Comparison of ENCODE assay signal across 1 cellular context in the genomic region with DNA sequence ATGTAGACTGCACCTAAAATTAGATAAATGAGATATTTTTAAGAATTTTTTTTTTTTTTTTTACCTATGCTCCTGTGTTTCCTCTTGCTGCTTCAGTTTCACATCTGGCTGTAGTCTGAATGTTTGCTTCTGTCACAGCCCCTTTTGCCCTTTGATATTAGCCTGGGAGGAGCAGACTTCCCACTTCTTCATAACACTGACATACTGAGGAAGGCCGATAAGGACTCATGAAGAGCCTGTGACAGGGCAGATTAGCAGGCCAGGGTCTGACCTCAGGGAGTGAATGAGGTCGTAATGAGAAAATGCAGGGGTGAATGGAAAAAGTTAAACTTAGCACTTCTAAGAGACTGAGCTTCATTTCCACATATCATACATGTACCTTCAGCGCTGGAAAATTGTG.
TF ChIP-seq lines count a peak whose summit lies in the region.

A gene (minus strand): TSS at position 117 of the 400 bp plus-strand sequence. CDS start 2,757 bp downstream, outside the sequence.

TF ChIP-seq in K562, 482 proteins besides CTCF, POLR2A, EP300 and RAD21 (continues in another document):
- TF ChIP-seq, protein P1, sequence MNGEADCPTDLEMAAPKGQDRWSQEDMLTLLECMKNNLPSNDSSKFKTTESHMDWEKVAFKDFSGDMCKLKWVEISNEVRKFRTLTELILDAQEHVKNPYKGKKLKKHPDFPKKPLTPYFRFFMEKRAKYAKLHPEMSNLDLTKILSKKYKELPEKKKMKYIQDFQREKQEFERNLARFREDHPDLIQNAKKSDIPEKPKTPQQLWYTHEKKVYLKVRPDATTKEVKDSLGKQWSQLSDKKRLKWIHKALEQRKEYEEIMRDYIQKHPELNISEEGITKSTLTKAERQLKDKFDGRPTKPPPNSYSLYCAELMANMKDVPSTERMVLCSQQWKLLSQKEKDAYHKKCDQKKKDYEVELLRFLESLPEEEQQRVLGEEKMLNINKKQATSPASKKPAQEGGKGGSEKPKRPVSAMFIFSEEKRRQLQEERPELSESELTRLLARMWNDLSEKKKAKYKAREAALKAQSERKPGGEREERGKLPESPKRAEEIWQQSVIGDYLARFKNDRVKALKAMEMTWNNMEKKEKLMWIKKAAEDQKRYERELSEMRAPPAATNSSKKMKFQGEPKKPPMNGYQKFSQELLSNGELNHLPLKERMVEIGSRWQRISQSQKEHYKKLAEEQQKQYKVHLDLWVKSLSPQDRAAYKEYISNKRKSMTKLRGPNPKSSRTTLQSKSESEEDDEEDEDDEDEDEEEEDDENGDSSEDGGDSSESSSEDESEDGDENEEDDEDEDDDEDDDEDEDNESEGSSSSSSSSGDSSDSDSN (IDR thresholded peaks at IDR 0.05; ENCODE audit: borderline replicate concordance in 1 of 2, low read depth in 2 of 2, low read length in 2 of 2), result no peak
- TF ChIP-seq NFRKB (IDR thresholded peaks at IDR 0.05; ENCODE audit: low read depth) (no peak; the same call in 1 of the 2 replicates), ZNF146 (CRISPR knock-in tag; IDR thresholded peaks at IDR 0.05; ENCODE audit: unreplicated experiment) (no peak), ZBTB1 (CRISPR knock-in tag; IDR thresholded peaks at IDR 0.05; ENCODE audit: borderline replicate concordance, low read depth) (no peak), DNMT1 (IDR thresholded peaks at IDR 0.05) (no peak), PTTG1 (tag; IDR thresholded peaks at IDR 0.05; ENCODE audit: low read depth) (no peak), GABPB2 (CRISPR knock-in tag; conservative IDR thresholded peaks at IDR 0.05) (no peak), NCOA1 (IDR thresholded peaks at IDR 0.05; ENCODE audit: low read depth) (peak; percentile 95), ZNF785 (CRISPR knock-in tag; IDR thresholded peaks at IDR 0.05) (no peak), NCOA4 (IDR thresholded peaks at IDR 0.05; ENCODE audit: partially characterized antibody) (peak; percentile 34), PTBP1 (IDR thresholded peaks at IDR 0.05; ENCODE audit: low read depth, low read length) (no peak), HNRNPUL1 (IDR thresholded peaks at IDR 0.05; ENCODE audit: low read length) (no peak), SRSF1 (IDR thresholded peaks at IDR 0.05; ENCODE audit: low read depth, low read length) (no peak), ZZZ3 (IDR thresholded peaks at IDR 0.05) (no peak), KDM4B (IDR thresholded peaks at IDR 0.05; ENCODE audit: borderline replicate concordance in 2 of 2, low read depth in 1 of 2) (no peak), HDAC2 (IDR thresholded peaks at IDR 0.05) (0 out of 2 replicates have a peak, but pooled peaks have one; percentile 76), KLF1 (tag; IDR thresholded peaks at IDR 0.05) (no peak), FOXK1 (CRISPR knock-in tag; IDR thresholded peaks at IDR 0.05; ENCODE audit: borderline replicate concordance) (no peak), DPF2 (IDR thresholded peaks at IDR 0.05) (peak; percentile 100), RBM25 (IDR thresholded peaks at IDR 0.05; ENCODE audit: low read depth, low read length, severe bottlenecking) (no peak), RAD51 (IDR thresholded peaks at IDR 0.05; ENCODE audit: borderline replicate concordance, low read depth) (peak; percentile 40; the same call in 1 of the 2 replicates), HNRNPH1 (optimal IDR thresholded peaks at IDR 0.05; ENCODE audit: low read depth, low read length) (no peak), TAF9B (IDR thresholded peaks at IDR 0.05; ENCODE audit: partially characterized antibody) (peak; percentile 43), ZNF24 (IDR thresholded peaks at IDR 0.05) (peak; percentile 83), NCOA6 (IDR thresholded peaks at IDR 0.05) (no peak), RB1 (IDR thresholded peaks at IDR 0.05; ENCODE audit: low read depth) (no peak), STAT5B (CRISPR knock-in tag; IDR thresholded peaks at IDR 0.05) (no peak), ELF1 (tag; IDR thresholded peaks at IDR 0.05) (peak; percentile 45; the same call in 1 of the 2 replicates), SOX6 (IDR thresholded peaks at IDR 0.05) (peak; percentile 96), NFIC (IDR thresholded peaks at IDR 0.05) (peak; percentile 95), ZNF12 (CRISPR knock-in tag; IDR thresholded peaks at IDR 0.05) (no peak), POLR2G (IDR thresholded peaks at IDR 0.05; ENCODE audit: low read depth, low read length) (no peak), SPI1 (IDR thresholded peaks at IDR 0.05; ENCODE audit: borderline replicate concordance, low read depth, low read length) (peak; percentile 94), SP1 (CRISPR knock-in tag; IDR thresholded peaks at IDR 0.05) (no peak), SMAD4 (CRISPR knock-in tag; conservative IDR thresholded peaks at IDR 0.05) (peak; percentile 97), ZNF197 (CRISPR knock-in tag; IDR thresholded peaks at IDR 0.05; ENCODE audit: low read depth) (peak; percentile 93), ATF7 (IDR thresholded peaks at IDR 0.05) (peak; percentile 94), GATAD2A (IDR thresholded peaks at IDR 0.05) (peak; percentile 89), CCAR2 (IDR thresholded peaks at IDR 0.05; ENCODE audit: low read depth, low read length) (no peak), NCOA2 (IDR thresholded peaks at IDR 0.05; ENCODE audit: partially characterized antibody in 2 of 2) (peak; percentile 79 to 82), C11orf30 (IDR thresholded peaks at IDR 0.05; ENCODE audit: low read depth) (peak; percentile 45; the same call in 1 of the 2 replicates), ZNF311 (CRISPR knock-in tag; IDR thresholded peaks at IDR 0.05) (peak; percentile 55; the same call in 1 of the 2 replicates)
- TF ChIP-seq, protein P2, sequence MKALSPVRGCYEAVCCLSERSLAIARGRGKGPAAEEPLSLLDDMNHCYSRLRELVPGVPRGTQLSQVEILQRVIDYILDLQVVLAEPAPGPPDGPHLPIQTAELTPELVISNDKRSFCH (CRISPR knock-in tag; IDR thresholded peaks at IDR 0.05), result no peak
- TF ChIP-seq, protein P2 (tag; IDR thresholded peaks at IDR 0.05), result 0 out of 2 replicates have a peak, but pooled peaks have one; percentile 36
- TF ChIP-seq, protein P3, sequence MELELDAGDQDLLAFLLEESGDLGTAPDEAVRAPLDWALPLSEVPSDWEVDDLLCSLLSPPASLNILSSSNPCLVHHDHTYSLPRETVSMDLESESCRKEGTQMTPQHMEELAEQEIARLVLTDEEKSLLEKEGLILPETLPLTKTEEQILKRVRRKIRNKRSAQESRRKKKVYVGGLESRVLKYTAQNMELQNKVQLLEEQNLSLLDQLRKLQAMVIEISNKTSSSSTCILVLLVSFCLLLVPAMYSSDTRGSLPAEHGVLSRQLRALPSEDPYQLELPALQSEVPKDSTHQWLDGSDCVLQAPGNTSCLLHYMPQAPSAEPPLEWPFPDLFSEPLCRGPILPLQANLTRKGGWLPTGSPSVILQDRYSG (tag; conservative IDR thresholded peaks at IDR 0.05; ENCODE audit: low read depth), result 0 out of 2 replicates have a peak, but pooled peaks have one; percentile 21
- TF ChIP-seq, protein P4, sequence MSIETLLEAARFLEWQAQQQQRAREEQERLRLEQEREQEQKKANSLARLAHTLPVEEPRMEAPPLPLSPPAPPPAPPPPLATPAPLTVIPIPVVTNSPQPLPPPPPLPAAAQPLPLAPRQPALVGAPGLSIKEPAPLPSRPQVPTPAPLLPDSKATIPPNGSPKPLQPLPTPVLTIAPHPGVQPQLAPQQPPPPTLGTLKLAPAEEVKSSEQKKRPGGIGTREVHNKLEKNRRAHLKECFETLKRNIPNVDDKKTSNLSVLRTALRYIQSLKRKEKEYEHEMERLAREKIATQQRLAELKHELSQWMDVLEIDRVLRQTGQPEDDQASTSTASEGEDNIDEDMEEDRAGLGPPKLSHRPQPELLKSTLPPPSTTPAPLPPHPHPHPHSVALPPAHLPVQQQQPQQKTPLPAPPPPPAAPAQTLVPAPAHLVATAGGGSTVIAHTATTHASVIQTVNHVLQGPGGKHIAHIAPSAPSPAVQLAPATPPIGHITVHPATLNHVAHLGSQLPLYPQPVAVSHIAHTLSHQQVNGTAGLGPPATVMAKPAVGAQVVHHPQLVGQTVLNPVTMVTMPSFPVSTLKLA (conservative IDR thresholded peaks at IDR 0.05), result peak in 1 of 2 experiments; percentile 73; a peak in 2 of 4 replicates
- TF ChIP-seq, protein P5, sequence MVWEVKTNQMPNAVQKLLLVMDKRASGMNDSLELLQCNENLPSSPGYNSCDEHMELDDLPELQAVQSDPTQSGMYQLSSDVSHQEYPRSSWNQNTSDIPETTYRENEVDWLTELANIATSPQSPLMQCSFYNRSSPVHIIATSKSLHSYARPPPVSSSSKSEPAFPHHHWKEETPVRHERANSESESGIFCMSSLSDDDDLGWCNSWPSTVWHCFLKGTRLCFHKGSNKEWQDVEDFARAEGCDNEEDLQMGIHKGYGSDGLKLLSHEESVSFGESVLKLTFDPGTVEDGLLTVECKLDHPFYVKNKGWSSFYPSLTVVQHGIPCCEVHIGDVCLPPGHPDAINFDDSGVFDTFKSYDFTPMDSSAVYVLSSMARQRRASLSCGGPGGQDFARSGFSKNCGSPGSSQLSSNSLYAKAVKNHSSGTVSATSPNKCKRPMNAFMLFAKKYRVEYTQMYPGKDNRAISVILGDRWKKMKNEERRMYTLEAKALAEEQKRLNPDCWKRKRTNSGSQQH (CRISPR knock-in tag; IDR thresholded peaks at IDR 0.05), result 0 out of 2 replicates have a peak, but pooled peaks have one; percentile 61
- TF ChIP-seq, protein P6, sequence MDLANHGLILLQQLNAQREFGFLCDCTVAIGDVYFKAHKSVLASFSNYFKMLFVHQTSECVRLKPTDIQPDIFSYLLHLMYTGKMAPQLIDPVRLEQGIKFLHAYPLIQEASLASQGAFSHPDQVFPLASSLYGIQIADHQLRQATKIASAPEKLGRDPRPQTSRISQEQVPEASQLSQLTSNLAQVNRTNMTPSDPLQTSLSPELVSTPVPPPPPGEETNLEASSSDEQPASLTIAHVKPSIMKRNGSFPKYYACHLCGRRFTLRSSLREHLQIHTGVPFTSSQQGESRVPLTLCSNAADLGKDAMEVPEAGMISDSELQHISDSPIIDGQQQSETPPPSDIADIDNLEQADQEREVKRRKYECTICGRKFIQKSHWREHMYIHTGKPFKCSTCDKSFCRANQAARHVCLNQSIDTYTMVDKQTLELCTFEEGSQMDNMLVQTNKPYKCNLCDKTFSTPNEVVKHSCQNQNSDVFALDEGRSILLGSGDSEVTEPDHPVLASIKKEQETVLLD (IDR thresholded peaks at IDR 0.05), result peak; percentile 73; the same call in 1 of the 2 replicates
- TF ChIP-seq, protein P7, sequence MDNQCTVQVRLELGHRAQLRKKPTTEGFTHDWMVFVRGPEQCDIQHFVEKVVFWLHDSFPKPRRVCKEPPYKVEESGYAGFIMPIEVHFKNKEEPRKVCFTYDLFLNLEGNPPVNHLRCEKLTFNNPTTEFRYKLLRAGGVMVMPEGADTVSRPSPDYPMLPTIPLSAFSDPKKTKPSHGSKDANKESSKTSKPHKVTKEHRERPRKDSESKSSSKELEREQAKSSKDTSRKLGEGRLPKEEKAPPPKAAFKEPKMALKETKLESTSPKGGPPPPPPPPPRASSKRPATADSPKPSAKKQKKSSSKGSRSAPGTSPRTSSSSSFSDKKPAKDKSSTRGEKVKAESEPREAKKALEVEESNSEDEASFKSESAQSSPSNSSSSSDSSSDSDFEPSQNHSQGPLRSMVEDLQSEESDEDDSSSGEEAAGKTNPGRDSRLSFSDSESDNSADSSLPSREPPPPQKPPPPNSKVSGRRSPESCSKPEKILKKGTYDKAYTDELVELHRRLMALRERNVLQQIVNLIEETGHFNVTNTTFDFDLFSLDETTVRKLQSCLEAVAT (IDR thresholded peaks at IDR 0.05), result peak; percentile 62 to 72; a peak in 2 of 4 replicates
- TF ChIP-seq, protein P8, sequence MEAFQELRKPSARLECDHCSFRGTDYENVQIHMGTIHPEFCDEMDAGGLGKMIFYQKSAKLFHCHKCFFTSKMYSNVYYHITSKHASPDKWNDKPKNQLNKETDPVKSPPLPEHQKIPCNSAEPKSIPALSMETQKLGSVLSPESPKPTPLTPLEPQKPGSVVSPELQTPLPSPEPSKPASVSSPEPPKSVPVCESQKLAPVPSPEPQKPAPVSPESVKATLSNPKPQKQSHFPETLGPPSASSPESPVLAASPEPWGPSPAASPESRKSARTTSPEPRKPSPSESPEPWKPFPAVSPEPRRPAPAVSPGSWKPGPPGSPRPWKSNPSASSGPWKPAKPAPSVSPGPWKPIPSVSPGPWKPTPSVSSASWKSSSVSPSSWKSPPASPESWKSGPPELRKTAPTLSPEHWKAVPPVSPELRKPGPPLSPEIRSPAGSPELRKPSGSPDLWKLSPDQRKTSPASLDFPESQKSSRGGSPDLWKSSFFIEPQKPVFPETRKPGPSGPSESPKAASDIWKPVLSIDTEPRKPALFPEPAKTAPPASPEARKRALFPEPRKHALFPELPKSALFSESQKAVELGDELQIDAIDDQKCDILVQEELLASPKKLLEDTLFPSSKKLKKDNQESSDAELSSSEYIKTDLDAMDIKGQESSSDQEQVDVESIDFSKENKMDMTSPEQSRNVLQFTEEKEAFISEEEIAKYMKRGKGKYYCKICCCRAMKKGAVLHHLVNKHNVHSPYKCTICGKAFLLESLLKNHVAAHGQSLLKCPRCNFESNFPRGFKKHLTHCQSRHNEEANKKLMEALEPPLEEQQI (IDR thresholded peaks at IDR 0.05), result peak; percentile 82; the same call in 1 of the 2 replicates
- TF ChIP-seq, protein P9, sequence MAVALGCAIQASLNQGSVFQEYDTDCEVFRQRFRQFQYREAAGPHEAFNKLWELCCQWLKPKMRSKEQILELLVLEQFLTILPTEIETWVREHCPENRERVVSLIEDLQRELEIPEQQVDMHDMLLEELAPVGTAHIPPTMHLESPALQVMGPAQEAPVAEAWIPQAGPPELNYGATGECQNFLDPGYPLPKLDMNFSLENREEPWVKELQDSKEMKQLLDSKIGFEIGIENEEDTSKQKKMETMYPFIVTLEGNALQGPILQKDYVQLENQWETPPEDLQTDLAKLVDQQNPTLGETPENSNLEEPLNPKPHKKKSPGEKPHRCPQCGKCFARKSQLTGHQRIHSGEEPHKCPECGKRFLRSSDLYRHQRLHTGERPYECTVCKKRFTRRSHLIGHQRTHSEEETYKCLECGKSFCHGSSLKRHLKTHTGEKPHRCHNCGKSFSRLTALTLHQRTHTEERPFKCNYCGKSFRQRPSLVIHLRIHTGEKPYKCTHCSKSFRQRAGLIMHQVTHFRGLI (CRISPR knock-in tag; IDR thresholded peaks at IDR 0.05), result peak; percentile 68; the same call in 1 of the 2 replicates
- TF ChIP-seq, protein P10, sequence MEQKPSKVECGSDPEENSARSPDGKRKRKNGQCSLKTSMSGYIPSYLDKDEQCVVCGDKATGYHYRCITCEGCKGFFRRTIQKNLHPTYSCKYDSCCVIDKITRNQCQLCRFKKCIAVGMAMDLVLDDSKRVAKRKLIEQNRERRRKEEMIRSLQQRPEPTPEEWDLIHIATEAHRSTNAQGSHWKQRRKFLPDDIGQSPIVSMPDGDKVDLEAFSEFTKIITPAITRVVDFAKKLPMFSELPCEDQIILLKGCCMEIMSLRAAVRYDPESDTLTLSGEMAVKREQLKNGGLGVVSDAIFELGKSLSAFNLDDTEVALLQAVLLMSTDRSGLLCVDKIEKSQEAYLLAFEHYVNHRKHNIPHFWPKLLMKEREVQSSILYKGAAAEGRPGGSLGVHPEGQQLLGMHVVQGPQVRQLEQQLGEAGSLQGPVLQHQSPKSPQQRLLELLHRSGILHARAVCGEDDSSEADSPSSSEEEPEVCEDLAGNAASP (IDR thresholded peaks at IDR 0.05), result peak; percentile 58; the same call in 1 of the 2 replicates
